ENCODE assay signal across 27 cellular contexts in genomic region chr4:134780244-134780643, GRCh38.
"Had no signal": no experiment of that assay in that cellular context is flagged by ENCODE, and none has a peak within 500 bp of the region (broad histone marks: within the 10 kb centered on the region; RNA-seq: fewer than 3 reads in every experiment).

No MANE protein-coding gene starts in this region.

- H3K36me3 ChIP-seq: ascending aorta had no signal

- H3K9ac ChIP-seq: SK-N-SH had no signal

- H3K4me2 ChIP-seq: SK-N-SH had no signal

- H3K27ac Mint-ChIP-seq: activated CD8-positive, alpha-beta T cell treated with anti-CD3 and anti-CD28 coated beads for 36 hours; activated naive CD8-positive, alpha-beta T cell treated with anti-CD3 and anti-CD28 coated beads, Interleukin-2, amount 10 ng/mL, durations not matched to agents 7 days and 5 days; activated T-cell treated with anti-CD3 and anti-CD28 coated beads, Interleukin-2, amount 50 U/mL, for 72 hours; activated T-helper 2 cell treated with anti-CD3 and anti-CD28 coated beads, Interferon-gamma antibody, Interleukin-2, Interleukin-4, amounts not matched to agents 10 μg/mL and 5 μg/mL and 100 μg/mL, durations not matched to agents 14 hours and 24 hours and 36 hours had no signal

- FAIRE-seq: bronchial epithelial cell had no signal

- DNase-seq: activated CD4-positive, alpha-beta T cell treated with anti-CD3 and anti-CD28 coated beads for 4 hours; activated CD8-positive, alpha-beta memory T cell treated with anti-CD3 and anti-CD28 coated beads, Interleukin-2, amount 50 U/mL, for 4 hours; activated CD8-positive, alpha-beta T cell treated with anti-CD3 and anti-CD28 coated beads for 36 hours; activated gamma-delta T cell treated with Interleukin-2 at 50 U/mL for 16 hours; activated naive CD4-positive, alpha-beta T cell treated with anti-CD3 and anti-CD28 coated beads, Interleukin-2, amount 50 U/mL, for 16 hours; activated naive CD8-positive, alpha-beta T cell treated with anti-CD3 and anti-CD28 coated beads, Interleukin-2, amount 10 ng/mL, durations not matched to agents 7 days and 5 days; activated T-cell treated with anti-CD3 and anti-CD28 coated beads, Interleukin-2, amount 50 U/mL, for 72 hours; amniotic stem cell; body of pancreas; central memory CD4-positive, alpha-beta T cell; MM.1S; NCI-H1105; NCI-H1436; NCI-H1694 treated with DMSO at 0.1 percent for 48 hours; NCI-H2029 treated with DMSO at 0.1 percent for 48 hours; NCI-H446; NCI-H524 treated with DMSO at 0.1 percent for 48 hours; NCI-H82; RPMI8226; SK-N-SH; T-helper 1 cell had no signal

- H3K27me3 ChIP-seq: ascending aorta, body of pancreas had no signal

- H3K36me3 Mint-ChIP-seq: activated naive CD8-positive, alpha-beta T cell treated with anti-CD3 and anti-CD28 coated beads, Interleukin-2, amount 10 ng/mL, durations not matched to agents 7 days and 5 days had no signal

- H3K27ac ChIP-seq: ascending aorta, body of pancreas had no signal

- H3K4me1 ChIP-seq: ascending aorta, body of pancreas had no signal

- ATAC-seq: activated CD4-positive, CD25-positive, alpha-beta regulatory T cell treated with anti-CD3 and anti-CD28 coated beads, Interleukin-2, amount 50 U/mL, for 24 hours; activated CD8-positive, alpha-beta T cell treated with anti-CD3 and anti-CD28 coated beads for 36 hours; activated T-cell treated with anti-CD3 and anti-CD28 coated beads, Interleukin-2, amount 50 U/mL, for 72 hours; body of pancreas; Panc1; Right ventricle myocardium inferior had no signal

- H3K4me3 ChIP-seq: ascending aorta, body of pancreas had no signal

- H3K4me1 Mint-ChIP-seq: activated naive CD8-positive, alpha-beta T cell treated with anti-CD3 and anti-CD28 coated beads, Interleukin-2, amount 10 ng/mL, durations not matched to agents 7 days and 5 days had no signal

- H3K9me3 ChIP-seq: ascending aorta, body of pancreas, SK-N-SH had no signal

- H3K27me3 Mint-ChIP-seq: activated CD8-positive, alpha-beta T cell treated with anti-CD3 and anti-CD28 coated beads for 36 hours; activated naive CD8-positive, alpha-beta T cell treated with anti-CD3 and anti-CD28 coated beads, Interleukin-2, amount 10 ng/mL, durations not matched to agents 7 days and 5 days had no signal

- H3K4me3 Mint-ChIP-seq: activated CD8-positive, alpha-beta T cell treated with anti-CD3 and anti-CD28 coated beads for 36 hours; activated naive CD8-positive, alpha-beta T cell treated with anti-CD3 and anti-CD28 coated beads, Interleukin-2, amount 10 ng/mL, durations not matched to agents 7 days and 5 days; activated T-cell treated with anti-CD3 and anti-CD28 coated beads, Interleukin-2, amount 50 U/mL, for 72 hours had no signal
